Comparison of ENCODE assay signal across 22 cellular contexts in genomic region chr10:48769706-48770105, GRCh38.
"Had no signal": no experiment of that assay in that cellular context is flagged by ENCODE, and none has a peak within 500 bp of the region (broad histone marks: within the 10 kb centered on the region; RNA-seq: fewer than 3 reads in every experiment).

No MANE protein-coding gene starts in this region.

- H3K4me1 ChIP-seq: parathyroid adenoma, right atrium auricular region, right lobe of liver, stomach, suprapubic skin, tibial artery, upper lobe of right lung had no signal

- H3K27me3 ChIP-seq: heart left ventricle, left lung, right atrium auricular region, right lobe of liver, suprapubic skin, tibial artery, upper lobe of right lung had no signal

- H3K36me3 ChIP-seq: left lung, right atrium auricular region, right lobe of liver, stomach, suprapubic skin, thoracic aorta, tibial artery, upper lobe of right lung had no signal

- H3K27ac ChIP-seq: left lung, parathyroid adenoma, right atrium auricular region, right lobe of liver, stomach, suprapubic skin, thoracic aorta, tibial artery, upper lobe of right lung had no signal

- H3K4me3 ChIP-seq: heart left ventricle, left lung, lung, right atrium auricular region, right lobe of liver, smooth muscle cell, stomach, suprapubic skin, thoracic aorta, tibial artery, upper lobe of right lung had no signal

- H3K9ac ChIP-seq: parathyroid adenoma had no signal

- H3K9me3 ChIP-seq: heart left ventricle, left lung, right atrium auricular region, right lobe of liver, stomach, suprapubic skin, thoracic aorta, tibial artery, upper lobe of right lung had no signal

- H3K4me2 ChIP-seq: smooth muscle cell had no signal

- DNase-seq: heart left ventricle; kidney; left colon; left lung; naive thymus-derived CD8-positive, alpha-beta T cell; nucleus accumbens; right lobe of liver; stimulated activated CD4-positive, alpha-beta T cell treated with anti-CD3 and anti-CD28 coated beads, Interleukin-1b, Interleukin-23, amount 100 ng/mL, for 48 hours; stimulated activated CD4-positive, alpha-beta T cell treated with anti-CD3 and anti-CD28 coated beads, Interleukin-2, amount 100 ng/mL, for 48 hours; stimulated activated CD4-positive, alpha-beta T cell treated with anti-CD3 and anti-CD28 coated beads, Interleukin-4, amount 100 ng/mL, for 4 hours; stimulated activated CD8-positive, alpha-beta memory T cell treated with anti-CD3 and anti-CD28 coated beads, Interleukin-4, amount 100 ng/mL, for 48 hours; stimulated activated naive CD8-positive, alpha-beta T cell treated with anti-CD3 and anti-CD28 coated beads, Interleukin-15, Interleukin-2, amounts not matched to agents 100 U/mL and 50 U/mL, for 24 hours; stomach; tibial artery; trophoblast cell; upper lobe of right lung had no signal

- H3K79me2 ChIP-seq: parathyroid adenoma had no signal
